ENCODE assay signal across 8 cellular contexts in genomic region chr19:8575467-8575997, GRCh38. TPM values are rescaled to one million over a fixed set of nuclear protein-coding genes. Genes with fewer than 3 reads are reported as not detected.
DNase-seq lines count a peak whose midpoint lies in the region; ATAC-seq and TF ChIP-seq lines count a peak whose summit lies in the region.

No MANE protein-coding gene starts in this region.

- DNase-seq in MCF 10A (ENCODE audit: unreplicated experiment) (peak; percentile 59), mammary epithelial cell (no peak), left ventricle myocardium inferior (no peak), tibial nerve (ENCODE audit: low spot score in 2 of 2) (no peak)
- DNase-seq in activated CD8-positive, alpha-beta T cell treated with anti-CD3 and anti-CD28 coated beads, Interleukin-2, amount 10 ng/mL, durations not matched to agents 7 days and 5 days, result peak; percentile 68

- dilution Hi-C loops in mammary epithelial cell (cut with HindIII; ENCODE audit: low sequenced_read_pairs), result no loop called here

- H3K4me1 Mint-ChIP-seq in MCF 10A (ENCODE audit: insufficient read depth, unreplicated experiment), result peaks cover 14% of the 10 kb centered on the region
- peaks cover 69% of the 10 kb centered on the region for H3K4me1 Mint-ChIP-seq in activated CD8-positive, alpha-beta T cell treated with anti-CD3 and anti-CD28 coated beads, Interleukin-2, amount 10 ng/mL, durations not matched to agents 7 days and 5 days (ENCODE audit: low read depth)

- peaks cover 22% of the 10 kb centered on the region for H3K27me3 Mint-ChIP-seq in MCF 10A (ENCODE audit: insufficient read depth, unreplicated experiment)
- H3K27me3 Mint-ChIP-seq in activated CD8-positive, alpha-beta T cell treated with anti-CD3 and anti-CD28 coated beads, Interleukin-2, amount 10 ng/mL, durations not matched to agents 7 days and 5 days (ENCODE audit: low read depth), result peaks cover 4% of the 10 kb centered on the region

- TF ChIP-seq POLR2A in tibial nerve (IDR thresholded peaks at IDR 0.05), result no peak

- H3K4me1 ChIP-seq in mammary epithelial cell (ENCODE audit: insufficient read depth, low read length), result no peaks in the 10 kb centered on the region
- peaks cover 23% of the 10 kb centered on the region for H3K4me1 ChIP-seq in left ventricle myocardium inferior
- H3K4me1 ChIP-seq in tibial nerve, result peaks cover 0 to 22% (median 11%) of the 10 kb centered on the region in 4 donors

- POLR2A ChIA-PET in MCF 10A (lab: Yijun Ruan, JAX), result interaction anchor here (0.7 kb wide), 1 partner anchor 307 kb away, joined by 3 read pairs; no protein-coding TSS in a partner anchor
- POLR2A ChIA-PET in activated CD8-positive, alpha-beta T cell treated with anti-CD3 and anti-CD28 coated beads, Interleukin-2, amount 10 ng/mL, durations not matched to agents 7 days and 5 days (lab: Charles Lee), result interaction anchor here (0.6 to 6.8 kb wide), 2 partner anchors 10 to 61 kb away, joined by 3 to 45 read pairs; partner anchors contain the start of gene ZNF414

- H3K4me3 Mint-ChIP-seq in MCF 10A (ENCODE audit: unreplicated experiment), result no peak overlapping the region
- H3K4me3 Mint-ChIP-seq in activated CD8-positive, alpha-beta T cell treated with anti-CD3 and anti-CD28 coated beads, Interleukin-2, amount 10 ng/mL, durations not matched to agents 7 days and 5 days, result peak overlapping the region; percentile 89

- H3K36me3 Mint-ChIP-seq in MCF 10A (ENCODE audit: insufficient read depth, unreplicated experiment), result no peaks in the 10 kb centered on the region
- peaks cover 54% of the 10 kb centered on the region for H3K36me3 Mint-ChIP-seq in activated CD8-positive, alpha-beta T cell treated with anti-CD3 and anti-CD28 coated beads, Interleukin-2, amount 10 ng/mL, durations not matched to agents 7 days and 5 days (ENCODE audit: low read depth)

- H3K9me3 Mint-ChIP-seq in MCF 10A (ENCODE audit: unreplicated experiment), result no peaks in the 10 kb centered on the region
- H3K9me3 Mint-ChIP-seq in activated CD8-positive, alpha-beta T cell treated with anti-CD3 and anti-CD28 coated beads, Interleukin-2, amount 10 ng/mL, durations not matched to agents 7 days and 5 days (ENCODE audit: insufficient read depth), result no peaks in the 10 kb centered on the region

- H3K27ac ChIP-seq in mammary epithelial cell (ENCODE audit: insufficient read depth, low read depth, low read length) (no peak overlapping the region), left ventricle myocardium inferior (replicated peaks) (no peak overlapping the region), tibial nerve (peak overlapping the region in 1 of 4 donors; percentile 64)

- no peak overlapping the region for H3K27ac Mint-ChIP-seq in MCF 10A (ENCODE audit: low read depth, unreplicated experiment)
- peak overlapping the region; percentile 83 for H3K27ac Mint-ChIP-seq in activated CD8-positive, alpha-beta T cell treated with anti-CD3 and anti-CD28 coated beads, Interleukin-2, amount 10 ng/mL, durations not matched to agents 7 days and 5 days

- WGBS in mammary epithelial cell (ENCODE audit: low coverage, missing lambda C conversion rate), result 29% methylated on average over 9 of the region's 10 CpGs
- 32 to 35% methylated on average over 9 to 10 of the region's 10 CpGs for WGBS in tibial nerve, 2 donors

- CTCF ChIA-PET in MCF 10A (lab: Yijun Ruan, JAX), result interaction anchor here (0.6 to 1.2 kb wide), 4 partner anchors 26 to 162 kb away, joined by 3 to 6 read pairs (median 4); partner anchors contain the start of gene MARCHF2
- CTCF ChIA-PET in mammary epithelial cell (lab: Charles Lee; ENCODE audit: low non-redundant PET), result no interaction called here
- CTCF ChIA-PET in activated CD8-positive, alpha-beta T cell treated with anti-CD3 and anti-CD28 coated beads, Interleukin-2, amount 10 ng/mL, durations not matched to agents 7 days and 5 days (lab: Charles Lee), result interaction anchor here (1.5 to 7.2 kb wide), 4 partner anchors 24 to 221 kb away, joined by 4 to 104 read pairs (median 44); partner anchors contain the start of gene ZNF414

- peak; percentile 27 for ATAC-seq in activated CD8-positive, alpha-beta T cell treated with anti-CD3 and anti-CD28 coated beads, Interleukin-2, amount 10 ng/mL, durations not matched to agents 7 days and 5 days
- ATAC-seq in GM19397 (IDR thresholded peaks at IDR 0.05; ENCODE audit: unreplicated experiment) (no peak), HG02759 (IDR thresholded peaks at IDR 0.05; ENCODE audit: unreplicated experiment) (no peak), HG02884 (IDR thresholded peaks at IDR 0.05; ENCODE audit: unreplicated experiment) (no peak)

- no peak overlapping the region for H3K9ac ChIP-seq in mammary epithelial cell (ENCODE audit: insufficient read depth, low read length)

- H3K27me3 ChIP-seq in mammary epithelial cell (ENCODE audit: insufficient read depth, low read length) (no peaks in the 10 kb centered on the region), left ventricle myocardium inferior (ENCODE audit: low read depth) (peaks cover 34% of the 10 kb centered on the region), tibial nerve (no peaks in the 10 kb centered on the region)

- in situ Hi-C loops in mammary epithelial cell (cut with MboI; ENCODE audit: low sequenced_read_pairs in 2 of 2), result no loop called here

- no peak overlapping the region for H3K4me2 ChIP-seq in mammary epithelial cell (ENCODE audit: insufficient read depth, low read depth, low read length)

- TF ChIP-seq CTCF in MCF 10A (IDR thresholded peaks at IDR 0.05; ENCODE audit: unreplicated experiment), result no peak
- TF ChIP-seq CTCF in mammary epithelial cell (conservative IDR thresholded peaks at IDR 0.05 in 1 of 2, IDR thresholded peaks at IDR 0.05 in 1 of 2; ENCODE audit: extremely low read depth in 1 of 2, insufficient read depth in 1 of 2, low read depth in 1 of 2, low read length in 2 of 2), result no peak
- no peak for TF ChIP-seq CTCF in left ventricle myocardium inferior (IDR thresholded peaks at IDR 0.05; ENCODE audit: borderline replicate concordance)
- no peak for TF ChIP-seq CTCF in tibial nerve (IDR thresholded peaks at IDR 0.05)

- H3K9me3 ChIP-seq in mammary epithelial cell (replicated peaks; ENCODE audit: insufficient read depth, low read length) (no peaks in the 10 kb centered on the region), left ventricle myocardium inferior (replicated peaks) (no peaks in the 10 kb centered on the region), tibial nerve (no peaks in the 10 kb centered on the region)

- H3K36me3 ChIP-seq in mammary epithelial cell (ENCODE audit: insufficient read depth, low read length) (no peaks in the 10 kb centered on the region), left ventricle myocardium inferior (no peaks in the 10 kb centered on the region), tibial nerve (no peaks in the 10 kb centered on the region)

- H3K79me2 ChIP-seq in mammary epithelial cell (ENCODE audit: insufficient read depth, low read length), result no peaks in the 10 kb centered on the region

- H2AFZ ChIP-seq in mammary epithelial cell (ENCODE audit: low read depth, low read length), result no peak overlapping the region

- no peak for TF ChIP-seq EP300 in tibial nerve (IDR thresholded peaks at IDR 0.05)

- H3K4me3 ChIP-seq in mammary epithelial cell (replicated peaks in 1 of 3; ENCODE audit: insufficient read depth in 1 of 3, low read depth in 2 of 3, low read length in 3 of 3), result no peak overlapping the region
- H3K4me3 ChIP-seq in left ventricle myocardium inferior, result peak overlapping the region; percentile 50
- H3K4me3 ChIP-seq in tibial nerve, result peak overlapping the region in 3 of 4 donors; percentile 22 to 49 (median 43)

- intact Hi-C loops in MCF 10A (cut with micrococcal nuclease) (no loop called here), mammary epithelial cell (cut with micrococcal nuclease) (loop anchor here (5.0 kb wide), 2 partner anchors 163 to 308 kb away; partner anchors contain the start of gene MARCHF2), left ventricle myocardium inferior (cut with micrococcal nuclease) (no loop called here)

- H4K20me1 ChIP-seq in mammary epithelial cell (ENCODE audit: insufficient read depth, low read length), result no peaks in the 10 kb centered on the region

- no TSS peak for BruUV-seq in MCF 10A (replicated peaks; lab: Mats Ljungman, UMichigan)
- no TSS peak for BruUV-seq in mammary epithelial cell (replicated peaks; lab: Mats Ljungman, UMichigan)

RNA-seq across cellular contexts. Expression of gene MYO1F, which starts 1.7 kb away (rescaled TPM):
- total RNA-seq in MCF 10A (2022), result 0.16 and 0.27 TPM in 2 replicates
- under 1 TPM; 0.17 to 0.35 TPM for total RNA-seq in mammary epithelial cell
- 0.02 TPM for polyA plus RNA-seq in mammary epithelial cell
- not detected for polyA minus RNA-seq in mammary epithelial cell
- 100 to 1,000 TPM; 254 to 266 TPM for total RNA-seq in activated CD8-positive, alpha-beta T cell treated with anti-CD3 and anti-CD28 coated beads, Interleukin-2, amount 10 ng/mL, durations not matched to agents 7 days and 5 days
- 7.4 TPM for total RNA-seq in left ventricle myocardium inferior
- 10 to 100 TPM; 20.3 to 61.5 (median 21.7) TPM for total RNA-seq in tibial nerve

RNA-seq across cellular contexts. Expression of gene ADAMTS10, which starts 35.0 kb away (rescaled TPM):
- total RNA-seq in MCF 10A (2022) (not detected in 2 replicates), mammary epithelial cell (under 1 TPM in 1 of 2 donors, not detected in 1; 0.67 TPM), left ventricle myocardium inferior (11.5 TPM), tibial nerve (100 to 1,000 TPM in 1 of 4 donors, 10 to 100 TPM in 3; 37.3 to 140 (median 66.6) TPM)
- polyA plus RNA-seq in mammary epithelial cell, result not detected
- polyA minus RNA-seq in mammary epithelial cell, result not detected
- 1 to 10 TPM; 3.6 to 4.9 TPM for total RNA-seq in activated CD8-positive, alpha-beta T cell treated with anti-CD3 and anti-CD28 coated beads, Interleukin-2, amount 10 ng/mL, durations not matched to agents 7 days and 5 days

RNA-seq across cellular contexts. Expression of gene NFILZ, which starts 54.9 kb away (rescaled TPM):
- not detected in 2 replicates for total RNA-seq in MCF 10A (2022)
- total RNA-seq in mammary epithelial cell, result not detected
- not detected for polyA plus RNA-seq in mammary epithelial cell
- not detected for polyA minus RNA-seq in mammary epithelial cell
- not detected for total RNA-seq in activated CD8-positive, alpha-beta T cell treated with anti-CD3 and anti-CD28 coated beads, Interleukin-2, amount 10 ng/mL, durations not matched to agents 7 days and 5 days
- total RNA-seq in left ventricle myocardium inferior, result not detected
- not detected for total RNA-seq in tibial nerve

Comparison
In these comparisons a context has a peak if more than half of its experiments do, and no peak if none do; other contexts are left out.
1. DNase-seq: peak in MCF 10A (single experiment) and activated CD8-positive, alpha-beta T cell treated with anti-CD3 and anti-CD28 coated beads, Interleukin-2, amount 10 ng/mL, durations not matched to agents 7 days and 5 days (single experiment); none in mammary epithelial cell (single experiment), left ventricle myocardium inferior (single experiment) and tibial nerve (0 of 2).
2. H3K4me3 ChIP-seq: peak in left ventricle myocardium inferior (single experiment) and tibial nerve (3 of 4); none in mammary epithelial cell (0 of 3).
3. RNA of gene MYO1F, which starts 1.7 kb away (total RNA-seq): 254 to 266 TPM in activated CD8-positive, alpha-beta T cell treated with anti-CD3 and anti-CD28 coated beads, Interleukin-2, amount 10 ng/mL, durations not matched to agents 7 days and 5 days; 20.3 to 61.5 TPM in tibial nerve, 7.4 TPM in left ventricle myocardium inferior (single experiment), 0.17 to 0.35 TPM in mammary epithelial cell and 0.16 to 0.27 TPM in MCF 10A; every median in the first group is over 4 times any median in the second.